ENCODE assay signal across 9 cellular contexts in genomic region chr6:37784585-37784967, GRCh38. TPM values are rescaled to one million over a fixed set of nuclear protein-coding genes. Genes with fewer than 3 reads are reported as not detected.
DNase-seq lines count a peak whose midpoint lies in the region; ATAC-seq, FAIRE-seq and TF ChIP-seq lines count a peak whose summit lies in the region.
"Had no signal": no experiment of that assay in that cellular context is flagged by ENCODE, and none has a peak within 500 bp of the region (broad histone marks: within the 10 kb centered on the region; RNA-seq: fewer than 3 reads in every experiment).

No MANE protein-coding gene starts in this region.

- peaks cover 9% of the 10 kb centered on the region for H3K27me3 Mint-ChIP-seq in neural progenitor cell (ENCODE audit: insufficient read depth, low read depth)

- peaks cover 14% of the 10 kb centered on the region for H3K4me1 ChIP-seq in DOHH2 (ENCODE audit: control insufficient read depth, low read length)
- peaks cover 18 to 24% (median 20%) of the 10 kb centered on the region in 3 donors for H3K4me1 ChIP-seq in esophagus squamous epithelium
- H3K4me1 ChIP-seq in neural progenitor cell: peaks cover 34% of the 10 kb centered on the region

- no peak overlapping the region for H3K4me3 ChIP-seq in DOHH2 (ENCODE audit: low read length)
- H3K4me3 ChIP-seq in esophagus squamous epithelium: peak overlapping the region in 3 of 4 donors; percentile 50 to 68 (median 51)
- H3K4me3 ChIP-seq in neural progenitor cell: peak overlapping the region; percentile 35

- H3K79me2 ChIP-seq in DOHH2 (ENCODE audit: control insufficient read depth, low read length) (no peaks in the 10 kb centered on the region), neural progenitor cell (ENCODE audit: low read depth) (no peaks in the 10 kb centered on the region)

- peak; percentile 48 for DNase-seq in NCI-H446 treated with DMSO at 0.1 percent for 48 hours (lab: John Stamatoyannopoulos, UW)
- DNase-seq in esophagus squamous epithelium (lab: John Stamatoyannopoulos, UW): no peak
- peak; percentile 36 for DNase-seq in neural progenitor cell (ENCODE audit: low spot score)
- no peak for DNase-seq in OCI-M2 (lab: John Stamatoyannopoulos, UW; ENCODE audit: unreplicated experiment)
- DNase-seq in NCI-H524 (lab: John Stamatoyannopoulos, UW): no peak
- no peak for DNase-seq in GM19239 (ENCODE audit: insufficient read length, low spot score)

- no peak for ATAC-seq in HG03095 (IDR thresholded peaks at IDR 0.05; ENCODE audit: unreplicated experiment)

- H3F3A ChIP-seq in DOHH2 (ENCODE audit: control insufficient read depth, insufficient read depth) (no peaks in the 10 kb centered on the region), neural progenitor cell (ENCODE audit: low read depth) (peaks cover 39% of the 10 kb centered on the region)

- no peak overlapping the region for H3K27ac ChIP-seq in DOHH2 (ENCODE audit: low read depth, low read length)
- H3K27ac ChIP-seq in esophagus squamous epithelium: no peak overlapping the region
- H3K27ac ChIP-seq in neural progenitor cell: no peak overlapping the region
- H3K27ac ChIP-seq: SK-N-MC had no signal

- H3K9me3 Mint-ChIP-seq in neural progenitor cell: no peaks in the 10 kb centered on the region

- no peak for FAIRE-seq in GM19239 (lab: Jason Lieb, UNC)

- no peak for TF ChIP-seq POLR2A in esophagus squamous epithelium (IDR thresholded peaks at IDR 0.05)

- peaks cover 24% of the 10 kb centered on the region for H3K27me3 ChIP-seq in DOHH2 (ENCODE audit: control insufficient read depth, low read length)
- peaks cover 0 to 15% (median 0%) of the 10 kb centered on the region in 4 donors for H3K27me3 ChIP-seq in esophagus squamous epithelium
- H3K27me3 ChIP-seq in neural progenitor cell: peaks cover 7% of the 10 kb centered on the region

- H3K27ac Mint-ChIP-seq in neural progenitor cell: peak overlapping the region; percentile 91

- intact Hi-C loops in esophagus squamous epithelium (cut with DNase I): no loop called here

- TF ChIP-seq CTCF in DOHH2 (IDR thresholded peaks at IDR 0.05; ENCODE audit: low read depth, low read length, poor library complexity, severe bottlenecking) (no peak), esophagus squamous epithelium (IDR thresholded peaks at IDR 0.05) (no peak), neural progenitor cell (IDR thresholded peaks at IDR 0.05) (no peak)

- peak overlapping the region; percentile 98 for H2AFZ ChIP-seq in neural progenitor cell (replicated peaks)

- no peaks in the 10 kb centered on the region for H3K9me2 ChIP-seq in DOHH2 (replicated peaks; ENCODE audit: control insufficient read depth, low read length)

- H3K36me3 ChIP-seq in DOHH2 (ENCODE audit: control insufficient read depth, low read length) (no peaks in the 10 kb centered on the region), esophagus squamous epithelium (no peaks in the 10 kb centered on the region), neural progenitor cell (no peaks in the 10 kb centered on the region)

- H3K9ac ChIP-seq in neural progenitor cell: no peak overlapping the region

- peak overlapping the region; percentile 81 for H3K4me3 Mint-ChIP-seq in neural progenitor cell

- H3K4me1 Mint-ChIP-seq in neural progenitor cell: peaks cover 62% of the 10 kb centered on the region

- H4K20me1 ChIP-seq in DOHH2 (ENCODE audit: control insufficient read depth, insufficient read depth, low read depth, low read length) (no peaks in the 10 kb centered on the region), neural progenitor cell (ENCODE audit: low read depth) (no peaks in the 10 kb centered on the region)

- no peaks in the 10 kb centered on the region for H3K36me3 Mint-ChIP-seq in neural progenitor cell

- peak overlapping the region; percentile 67 for H3K4me2 ChIP-seq in DOHH2 (ENCODE audit: low read length)
- H3K4me2 ChIP-seq in neural progenitor cell: peak overlapping the region; percentile 75

- WGBS in esophagus squamous epithelium, 2 donors: 43 to 62% methylated on average over 6 to 7 of the region's 7 CpGs

- H3K9me3 ChIP-seq in DOHH2 (ENCODE audit: control insufficient read depth, insufficient read depth, low read length): no peaks in the 10 kb centered on the region
- no peaks in the 10 kb centered on the region for H3K9me3 ChIP-seq in esophagus squamous epithelium
- H3K9me3 ChIP-seq in neural progenitor cell (ENCODE audit: low read depth): no peaks in the 10 kb centered on the region

RNA-seq across cellular contexts. Expression of gene ZFAND3, which starts 35.0 kb away (rescaled TPM):
- 10 to 100 TPM; 15.7 to 23.8 (median 20.9) TPM for total RNA-seq in esophagus squamous epithelium
- total RNA-seq in neural progenitor cell (ENCODE audit: low replicate concordance): 24.3 and 34.6 TPM in 2 replicates

Comparison
In these comparisons a context has a peak if more than half of its experiments do, and no peak if none do; other contexts are left out.
1. DNase-seq: peak in NCI-H446 treated with DMSO at 0.1 percent for 48 hours (single experiment) and neural progenitor cell (single experiment); none in esophagus squamous epithelium (single experiment), OCI-M2 (single experiment), NCI-H524 (0 of 2) and GM19239 (single experiment).